In genomic region chr2:60317029-60317386, GRCh38 we compare ENCODE assay signal across 12 cellular contexts.
"Had no signal": no experiment of that assay in that cellular context is flagged by ENCODE, and none has a peak within 500 bp of the region (broad histone marks: within the 10 kb centered on the region; RNA-seq: fewer than 3 reads in every experiment).

No MANE protein-coding gene starts in this region.

- H3K4me1 ChIP-seq: breast epithelium, left lung had no signal

- H3K9me3 Mint-ChIP-seq: activated CD4-positive, alpha-beta memory T cell treated with anti-CD3 and anti-CD28 coated beads for 36 hours; activated T-cell treated with anti-CD3 and anti-CD28 coated beads, Interleukin-2, amount 50 U/mL, for 4 hours; mesothelial cell of epicardium had no signal

- DNase-seq: activated CD4-positive, alpha-beta memory T cell treated with anti-CD3 and anti-CD28 coated beads for 36 hours; activated gamma-delta T cell; activated T-cell treated with anti-CD3 and anti-CD28 coated beads, Interleukin-2, amount 50 U/mL, for 4 hours; foreskin melanocyte; left lung; stimulated activated CD4-positive, alpha-beta T cell treated with anti-CD3 and anti-CD28 coated beads, Interleukin-4, amount 100 ng/mL, for 24 hours; T1000 had no signal

- H3K36me3 Mint-ChIP-seq: activated CD4-positive, alpha-beta memory T cell treated with anti-CD3 and anti-CD28 coated beads for 36 hours; activated naive CD8-positive, alpha-beta T cell; mesothelial cell of epicardium had no signal

- H3K4me3 Mint-ChIP-seq: activated CD4-positive, alpha-beta memory T cell treated with anti-CD3 and anti-CD28 coated beads for 36 hours; activated naive CD8-positive, alpha-beta T cell; activated T-cell treated with anti-CD3 and anti-CD28 coated beads, Interleukin-2, amount 50 U/mL, for 4 hours; mesothelial cell of epicardium had no signal

- H3K27ac Mint-ChIP-seq: activated CD4-positive, alpha-beta memory T cell treated with anti-CD3 and anti-CD28 coated beads for 36 hours; activated naive CD8-positive, alpha-beta T cell; mesothelial cell of epicardium had no signal

- H3K27me3 ChIP-seq: breast epithelium had no signal

- H3K27ac ChIP-seq: breast epithelium, left lung had no signal

- H3K9me3 ChIP-seq: breast epithelium, left lung had no signal

- H3K27me3 Mint-ChIP-seq: activated CD4-positive, alpha-beta memory T cell treated with anti-CD3 and anti-CD28 coated beads for 36 hours had no signal

- H3K36me3 ChIP-seq: breast epithelium, left lung had no signal

- FAIRE-seq: islet of Langerhans, urothelium cell line had no signal

- H3K4me3 ChIP-seq: breast epithelium, left lung had no signal

- ATAC-seq: activated T-cell treated with anti-CD3 and anti-CD28 coated beads, Interleukin-2, amount 50 U/mL, for 4 hours had no signal
